ENCODE assay signal across 9 cellular contexts in genomic region chr7:117072620-117073118, GRCh38.
A peak's percentile ranks its signal among the peaks of the same experiment; 100 is the strongest.
DNase-seq lines count a peak whose midpoint lies in the region; ATAC-seq and TF ChIP-seq lines count a peak whose summit lies in the region.
"Had no signal": no experiment of that assay in that cellular context is flagged by ENCODE, and none has a peak within 500 bp of the region (broad histone marks: within the 10 kb centered on the region; RNA-seq: fewer than 3 reads in every experiment).

No MANE protein-coding gene starts in this region.

- no peak for DNase-seq in natural killer cell
- no peak for DNase-seq in natural killer cell treated with Interleukin-12 subunit alpha and Interleukin-12 subunit beta and Interleukin-15 and Interleukin-18, amount 100 ng/mL, for 72 hours (ENCODE audit: low spot score)
- DNase-seq in astrocyte of the spinal cord (ENCODE audit: low read depth, low spot score), result peak; percentile 90
- DNase-seq in lower leg skin (ENCODE audit: low spot score in 2 of 2), result peak; percentile 56 to 87
- peak; percentile 75 to 83 for DNase-seq in aorta
- DNase-seq in DMS53 treated with DMSO at 0.1 percent for 48 hours (lab: John Stamatoyannopoulos, UW; ENCODE audit: unreplicated experiment), result no peak
- DNase-seq in islet precursor cell, result no peak

- H3K4me1 Mint-ChIP-seq in natural killer cell, result peaks cover 22 to 27% of the 10 kb centered on the region in 2 donors
- peaks cover 11 to 14% of the 10 kb centered on the region in 2 donors for H3K4me1 Mint-ChIP-seq in natural killer cell treated with Interleukin-12 subunit alpha and Interleukin-12 subunit beta and Interleukin-15 and Interleukin-18, amount 100 ng/mL, for 72 hours (ENCODE audit: low read depth in 2 of 2)

- peaks cover 2 to 3% of the 10 kb centered on the region in 2 donors for H3K4me1 ChIP-seq in aorta (ENCODE audit: control insufficient read depth in 1 of 2, insufficient read depth in 2 of 2, low read length in 2 of 2)

- no peaks in the 10 kb centered on the region for H3K36me3 ChIP-seq in aorta (ENCODE audit: control insufficient read depth in 1 of 2, insufficient read depth in 2 of 2, low read length in 1 of 2)
- H3K36me3 ChIP-seq: tibial nerve had no signal

- 19 to 35% methylated on average over 7 of the region's 7 CpGs for WGBS in lower leg skin, 2 donors
- WGBS in aorta, 2 donors, result 3 to 6% methylated on average over 7 of the region's 7 CpGs

- H3K27me3 Mint-ChIP-seq in natural killer cell (ENCODE audit: low read depth in 2 of 2), result no peaks in the 10 kb centered on the region
- no peaks in the 10 kb centered on the region for H3K27me3 Mint-ChIP-seq in natural killer cell treated with Interleukin-12 subunit alpha and Interleukin-12 subunit beta and Interleukin-15 and Interleukin-18, amount 100 ng/mL, for 72 hours

- H3K36me3 Mint-ChIP-seq in natural killer cell, result no peaks in the 10 kb centered on the region
- no peaks in the 10 kb centered on the region for H3K36me3 Mint-ChIP-seq in natural killer cell treated with Interleukin-12 subunit alpha and Interleukin-12 subunit beta and Interleukin-15 and Interleukin-18, amount 100 ng/mL, for 72 hours

- H3K27ac ChIP-seq in aorta (ENCODE audit: low read depth in 1 of 2, low read length in 2 of 2), result peak overlapping the region; percentile 7 to 28
- H3K27ac ChIP-seq: tibial nerve had no signal

- peak overlapping the region; percentile 5 to 53 for H3K27ac Mint-ChIP-seq in natural killer cell
- H3K27ac Mint-ChIP-seq in natural killer cell treated with Interleukin-12 subunit alpha and Interleukin-12 subunit beta and Interleukin-15 and Interleukin-18, amount 100 ng/mL, for 72 hours, result peak overlapping the region in 1 of 2 donors; percentile 11

- in situ Hi-C loops in astrocyte of the spinal cord (cut with HindIII; ENCODE audit: low sequenced_read_pairs), result no loop called here

- intact Hi-C loops in natural killer cell (cut with micrococcal nuclease) (no loop called here), lower leg skin (cut with DNase I; ENCODE audit: low total_unique reads) (no loop called here), aorta (cut with DNase I) (no loop called here)

- TF ChIP-seq CTCF in natural killer cell (IDR thresholded peaks at IDR 0.05) (no peak), astrocyte of the spinal cord (IDR thresholded peaks at IDR 0.05; ENCODE audit: low read depth, low read length) (no peak), lower leg skin (IDR thresholded peaks at IDR 0.05) (no peak)

- ATAC-seq in natural killer cell (peak; percentile 26 to 57 (median 30)), aorta (ENCODE audit: low FRiP score) (peak; percentile 58), HG03520 (IDR thresholded peaks at IDR 0.05; ENCODE audit: unreplicated experiment) (no peak)
- no peak for ATAC-seq in natural killer cell treated with Interleukin-12 subunit alpha and Interleukin-12 subunit beta and Interleukin-15 and Interleukin-18, amount 100 ng/mL, for 72 hours

- H3K4me3 ChIP-seq in astrocyte of the spinal cord (ENCODE audit: low read depth, low read length) (no peak overlapping the region), lower leg skin (ENCODE audit: low read depth, poor library complexity, severe bottlenecking) (no peak overlapping the region), aorta (ENCODE audit: low read length in 2 of 2) (no peak overlapping the region)
- H3K4me3 ChIP-seq: tibial nerve had no signal

- no peaks in the 10 kb centered on the region for H3K9me3 Mint-ChIP-seq in natural killer cell
- no peaks in the 10 kb centered on the region for H3K9me3 Mint-ChIP-seq in natural killer cell treated with Interleukin-12 subunit alpha and Interleukin-12 subunit beta and Interleukin-15 and Interleukin-18, amount 100 ng/mL, for 72 hours

- no peaks in the 10 kb centered on the region for H3K9me3 ChIP-seq in aorta (ENCODE audit: control insufficient read depth, low read length)

- H3K4me3 Mint-ChIP-seq in natural killer cell, result no peak overlapping the region
- H3K4me3 Mint-ChIP-seq in natural killer cell treated with Interleukin-12 subunit alpha and Interleukin-12 subunit beta and Interleukin-15 and Interleukin-18, amount 100 ng/mL, for 72 hours, result no peak overlapping the region

- no peak for TF ChIP-seq POLR2A in lower leg skin (IDR thresholded peaks at IDR 0.05)

- no peaks in the 10 kb centered on the region for H3K27me3 ChIP-seq in aorta (ENCODE audit: control insufficient read depth in 1 of 2, insufficient read depth in 2 of 2, low read length in 1 of 2)
- H3K27me3 ChIP-seq: tibial nerve had no signal

Comparison
In these comparisons a context has a peak if more than half of its experiments do, and no peak if none do; other contexts are left out.
1. ATAC-seq: peak in natural killer cell (3 of 3) and aorta (single experiment); none in natural killer cell treated with Interleukin-12 subunit alpha and Interleukin-12 subunit beta and Interleukin-15 and Interleukin-18, amount 100 ng/mL, for 72 hours (0 of 2) and HG03520 (single experiment).
2. DNase-seq: peak in astrocyte of the spinal cord (single experiment), lower leg skin (2 of 2) and aorta (2 of 2); none in natural killer cell (single experiment), natural killer cell treated with Interleukin-12 subunit alpha and Interleukin-12 subunit beta and Interleukin-15 and Interleukin-18, amount 100 ng/mL, for 72 hours (single experiment), DMS53 treated with DMSO at 0.1 percent for 48 hours (single experiment) and islet precursor cell (single experiment).